Comparison of ENCODE assay signal across 9 cellular contexts in genomic region chr7:81470084-81470723, GRCh38.
DNase-seq lines count a peak whose midpoint lies in the region; ATAC-seq, FAIRE-seq and TF ChIP-seq lines count a peak whose summit lies in the region.
"Had no signal": no experiment of that assay in that cellular context is flagged by ENCODE, and none has a peak within 500 bp of the region (broad histone marks: within the 10 kb centered on the region; RNA-seq: fewer than 3 reads in every experiment).

No MANE protein-coding gene starts in this region.

- H3K4me1 ChIP-seq in Panc1 (ENCODE audit: control insufficient read depth, insufficient read depth, low read length) (peaks cover 27% of the 10 kb centered on the region), HepG2 (ENCODE audit: insufficient read depth, low read length) (peaks cover 7% of the 10 kb centered on the region; the same call in 1 of the 2 replicates), thoracic aorta (ENCODE audit: control insufficient read depth in 1 of 2, low read depth in 2 of 2) (no peaks in the 10 kb centered on the region)

- peak; percentile 95 for ATAC-seq in Panc1
- ATAC-seq in HepG2: peak; percentile 92
- ATAC-seq in thoracic aorta (ENCODE audit: insufficient number of reproducible peaks, low FRiP score, low read depth): peak; percentile 65
- no peak for ATAC-seq in GM18861 (IDR thresholded peaks at IDR 0.05; ENCODE audit: unreplicated experiment)

- no peaks in the 10 kb centered on the region for H3K9me3 ChIP-seq in Panc1 (ENCODE audit: control insufficient read depth, insufficient read depth, low read depth, low read length)
- H3K9me3 ChIP-seq in HepG2 (ENCODE audit: low read length): no peaks in the 10 kb centered on the region
- no peaks in the 10 kb centered on the region for H3K9me3 ChIP-seq in thoracic aorta

- H3K9ac ChIP-seq in HepG2 (ENCODE audit: insufficient read depth, low read depth, low read length): no peak overlapping the region

- peak; percentile 15 to 17 for DNase-seq in AML-193 (lab: John Stamatoyannopoulos, UW)
- DNase-seq in GM13977 (ENCODE audit: low spot score): peak; percentile 9
- peak; percentile 88 for DNase-seq in LHCN-M2 (ENCODE audit: low read depth)
- DNase-seq in Panc1 (ENCODE audit: low read depth, low spot score): no peak
- peak; percentile 43 to 65 for DNase-seq in dermis microvascular lymphatic vessel endothelial cell (ENCODE audit: low read depth in 2 of 2)
- DNase-seq in HepG2 (ENCODE audit: low spot score): peak; percentile 42
- DNase-seq in thoracic aorta (ENCODE audit: low spot score): no peak
- DNase-seq: naive B cell had no signal

- 35% methylated on average over 6 of the region's 7 CpGs for WGBS in HepG2 (ENCODE audit: low lambda C conversion rate)

- no peak for TF ChIP-seq POLR2A in HepG2 (IDR thresholded peaks at IDR 0.05; ENCODE audit: insufficient read depth in 1 of 2, low read depth in 2 of 2, low read length in 2 of 2)

- H4K20me1 ChIP-seq in HepG2 (ENCODE audit: insufficient read depth, low read length): no peaks in the 10 kb centered on the region

- H3K4me3 ChIP-seq in Panc1 (ENCODE audit: low read depth in 2 of 2, low read length in 2 of 2): no peak overlapping the region
- no peak overlapping the region for H3K4me3 ChIP-seq in HepG2 (replicated peaks in 1 of 3; ENCODE audit: insufficient read depth in 1 of 3, low read depth in 2 of 3, low read length in 3 of 3)
- H3K4me3 ChIP-seq in thoracic aorta: no peak overlapping the region

- H3K27me3 ChIP-seq in Panc1 (ENCODE audit: control insufficient read depth, insufficient read depth, low read length) (no peaks in the 10 kb centered on the region), HepG2 (ENCODE audit: control insufficient read depth in 1 of 2, insufficient read depth in 2 of 2, low read length in 2 of 2) (no peaks in the 10 kb centered on the region), thoracic aorta (replicated peaks; ENCODE audit: insufficient read depth) (no peaks in the 10 kb centered on the region)

- POLR2A ChIA-PET in Panc1 (lab: Charles Lee) (interaction anchor here (0.9 kb wide), 1 partner anchor 551 kb away, joined by 6 read pairs; the partner anchor contains the start of gene SEMA3C), HepG2 (lab: Yijun Ruan, JAX) (no interaction called here)

- BruUV-seq in Panc1 (replicated peaks; lab: Mats Ljungman, UMichigan): no TSS peak
- BruUV-seq in HepG2 (replicated peaks; lab: Mats Ljungman, UMichigan): no TSS peak

- H2AFZ ChIP-seq in HepG2 (ENCODE audit: low read length): no peak overlapping the region

- intact Hi-C loops in Panc1 (cut with micrococcal nuclease; ENCODE audit: unreplicated experiment): loop anchor here (2.0 to 5.0 kb wide), 2 partner anchors 553 to 771 kb away; partner anchors contain the start of gene SEMA3C
- intact Hi-C loops in HepG2 (cut with micrococcal nuclease; ENCODE audit: unreplicated experiment): loop anchor here (1.0 to 10.0 kb wide), 4 partner anchors 215 to 1045 kb away; no protein-coding TSS in a partner anchor

- no peaks in the 10 kb centered on the region for H3K36me3 ChIP-seq in Panc1 (ENCODE audit: control insufficient read depth, insufficient read depth, low read length)
- no peaks in the 10 kb centered on the region for H3K36me3 ChIP-seq in HepG2 (replicated peaks in 1 of 2; ENCODE audit: control insufficient read depth in 1 of 2, insufficient read depth in 2 of 2, low read length in 2 of 2)
- H3K36me3 ChIP-seq in thoracic aorta: no peaks in the 10 kb centered on the region

- no peak for TF ChIP-seq EP300 in HepG2 (IDR thresholded peaks at IDR 0.05; ENCODE audit: low read depth in 2 of 2, low read length in 2 of 2)
- TF ChIP-seq EP300 in HepG2 (CRISPR knock-in tag; IDR thresholded peaks at IDR 0.05; ENCODE audit: borderline replicate concordance): no peak

- H3K27ac ChIP-seq in Panc1 (ENCODE audit: low read length) (peak overlapping the region; percentile 89), HepG2 (ENCODE audit: extremely low read length, insufficient read depth, low read length) (no peak overlapping the region), thoracic aorta (no peak overlapping the region)

- CTCF ChIA-PET in Panc1 (lab: Charles Lee): interaction anchor here (0.6 to 1.3 kb wide), 7 partner anchors 13 to 1335 kb away, joined by 3 to 15 read pairs (median 4); partner anchors contain the start of gene SEMA3C
- CTCF ChIA-PET in HepG2 (lab: Yijun Ruan, JAX; ENCODE audit: low intra/inter-chr PET ratio, low total read pairs): interaction anchor here (1.3 to 1.8 kb wide), 2 partner anchors 11 to 771 kb away, joined by 3 to 22 read pairs; no protein-coding TSS in a partner anchor

- H3K4me2 ChIP-seq in HepG2 (ENCODE audit: low read depth, low read length): no peak overlapping the region

- in situ Hi-C loops in GM13977 (cut with MboI; ENCODE audit: low pct_unique_long_range_greater_than_20kb, low sequenced_read_pairs, unreplicated experiment) (loop anchor here (25.0 kb wide), 1 partner anchor 783 kb away; no protein-coding TSS in a partner anchor), Panc1 (cut with HindIII; ENCODE audit: low pct_unique_long_range_greater_than_20kb, low sequenced_read_pairs) (no loop called here), HepG2 (cut with HindIII; ENCODE audit: extremely low pct_ligation_motif_present, low pct_unique_long_range_greater_than_20kb) (loop anchor here (25.0 kb wide), 2 partner anchors 558 to 1033 kb away; partner anchors contain the start of gene SEMA3C)

- peak; percentile 74 for TF ChIP-seq CTCF in GM13977 (IDR thresholded peaks at IDR 0.05; ENCODE audit: extremely low read depth, insufficient read depth, missing control alignments)
- TF ChIP-seq CTCF in Panc1 (IDR thresholded peaks at IDR 0.05): peak; percentile 85
- peak; percentile 84 for TF ChIP-seq CTCF in HepG2 (CRISPR knock-in tag; IDR thresholded peaks at IDR 0.05)
- TF ChIP-seq CTCF in thoracic aorta (IDR thresholded peaks at IDR 0.05): peak; percentile 52

- TF ChIP-seq RAD21 in HepG2 (CRISPR knock-in tag; IDR thresholded peaks at IDR 0.05): peak; percentile 41

- peak; percentile 70 for FAIRE-seq in HepG2 (lab: Jason Lieb, UNC)

- no peaks in the 10 kb centered on the region for H3K79me2 ChIP-seq in HepG2 (ENCODE audit: insufficient read depth, low read length)

TF ChIP-seq in HepG2, 621 proteins besides CTCF, POLR2A, EP300 and RAD21:
- TF ChIP-seq PHF5A (CRISPR knock-in tag; IDR thresholded peaks at IDR 0.05; ENCODE audit: low read depth, unreplicated experiment) (no peak), ZNF331 (CRISPR knock-in tag; IDR thresholded peaks at IDR 0.05) (no peak), ZNF121 (CRISPR knock-in tag; IDR thresholded peaks at IDR 0.05) (no peak), STAG1 (CRISPR knock-in tag; IDR thresholded peaks at IDR 0.05) (peak; percentile 79), ZNF567 (CRISPR knock-in tag; IDR thresholded peaks at IDR 0.05; ENCODE audit: borderline replicate concordance) (no peak), MTA1 (CRISPR knock-in tag; IDR thresholded peaks at IDR 0.05; ENCODE audit: borderline replicate concordance) (no peak), ZEB1 (IDR thresholded peaks at IDR 0.05; ENCODE audit: insufficient replicate concordance, low read depth) (no peak), CCAR2 (optimal IDR thresholded peaks at IDR 0.05; ENCODE audit: low read depth, low read length) (no peak), SMC3 (IDR thresholded peaks at IDR 0.05; ENCODE audit: low read length) (peak; percentile 76), SNRNP70 (IDR thresholded peaks at IDR 0.05; ENCODE audit: low read depth, low read length) (no peak)
- TF ChIP-seq, protein P1, sequence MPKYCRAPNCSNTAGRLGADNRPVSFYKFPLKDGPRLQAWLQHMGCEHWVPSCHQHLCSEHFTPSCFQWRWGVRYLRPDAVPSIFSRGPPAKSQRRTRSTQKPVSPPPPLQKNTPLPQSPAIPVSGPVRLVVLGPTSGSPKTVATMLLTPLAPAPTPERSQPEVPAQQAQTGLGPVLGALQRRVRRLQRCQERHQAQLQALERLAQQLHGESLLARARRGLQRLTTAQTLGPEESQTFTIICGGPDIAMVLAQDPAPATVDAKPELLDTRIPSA (CRISPR knock-in tag; IDR thresholded peaks at IDR 0.05; ENCODE audit: borderline replicate concordance): no peak

Comparison
In these comparisons a context has a peak if more than half of its experiments do, and no peak if none do; other contexts are left out.
1. DNase-seq: peak in AML-193 (2 of 2), GM13977 (single experiment), LHCN-M2 (single experiment), dermis microvascular lymphatic vessel endothelial cell (2 of 2) and HepG2 (single experiment); none in Panc1 (single experiment) and thoracic aorta (single experiment).
2. Peak in every context shown above with its lines, with median percentiles within 50 percentile points of each other: CTCF ChIP-seq.